Comparison of ENCODE assay signal across 14 cellular contexts in genomic region chr16:50821586-50821985, GRCh38.
DNase-seq lines count a peak whose midpoint lies in the region; ATAC-seq and TF ChIP-seq lines count a peak whose summit lies in the region.
"Had no signal": no experiment of that assay in that cellular context is flagged by ENCODE, and none has a peak within 500 bp of the region (broad histone marks: within the 10 kb centered on the region; RNA-seq: fewer than 3 reads in every experiment).

No MANE protein-coding gene starts in this region.

- 92% methylated on average over 6 of the region's 6 CpGs for WGBS in mammary epithelial cell (ENCODE audit: low coverage, missing lambda C conversion rate)

- H3K9me3 ChIP-seq in mammary epithelial cell (replicated peaks; ENCODE audit: insufficient read depth, low read length) (no peaks in the 10 kb centered on the region), MM.1S (replicated peaks; ENCODE audit: insufficient read depth, low read length) (no peaks in the 10 kb centered on the region)
- H3K9me3 ChIP-seq: prostate gland, SJSA1, testis had no signal

- H3K79me2 ChIP-seq in mammary epithelial cell (ENCODE audit: insufficient read depth, low read length), result no peaks in the 10 kb centered on the region
- no peaks in the 10 kb centered on the region for H3K79me2 ChIP-seq in MM.1S (ENCODE audit: low read length)

- in situ Hi-C loops in mammary epithelial cell (cut with MboI; ENCODE audit: low sequenced_read_pairs in 2 of 2), result no loop called here

- H3K4me3 Mint-ChIP-seq in naive thymus-derived CD8-positive, alpha-beta T cell, result no peak overlapping the region

- no peaks in the 10 kb centered on the region for H3K36me3 Mint-ChIP-seq in naive thymus-derived CD8-positive, alpha-beta T cell

- TF ChIP-seq CTCF in mammary epithelial cell (conservative IDR thresholded peaks at IDR 0.05 in 1 of 2, IDR thresholded peaks at IDR 0.05 in 1 of 2; ENCODE audit: extremely low read depth in 1 of 2, insufficient read depth in 1 of 2, low read depth in 1 of 2, low read length in 2 of 2) (peak; percentile 14 to 28), retinal pigment epithelial cell (conservative IDR thresholded peaks at IDR 0.05; ENCODE audit: low read depth, low read length) (peak; percentile 26), MM.1S (IDR thresholded peaks at IDR 0.05; ENCODE audit: low read length) (no peak)

- H2AFZ ChIP-seq in mammary epithelial cell (ENCODE audit: low read depth, low read length) (no peak overlapping the region), MM.1S (ENCODE audit: low read length) (no peak overlapping the region)

- H3F3A ChIP-seq in MM.1S (ENCODE audit: insufficient read depth, low read length), result no peaks in the 10 kb centered on the region

- DNase-seq in NCI-H2196 (lab: John Stamatoyannopoulos, UW; ENCODE audit: unreplicated experiment) (peak; percentile 5), NCI-H2196 treated with DMSO at 0.1 percent for 48 hours (lab: John Stamatoyannopoulos, UW; ENCODE audit: unreplicated experiment) (no peak), LHCN-M2 (ENCODE audit: low read depth) (peak; percentile 17), mammary epithelial cell (no peak), retinal pigment epithelial cell (ENCODE audit: low read depth) (no peak), MM.1S (no peak), NCI-H526 treated with DMSO at 0.1 percent for 48 hours (lab: John Stamatoyannopoulos, UW) (no peak)
- DNase-seq in naive thymus-derived CD8-positive, alpha-beta T cell, result no peak
- DNase-seq: DMS79; effector memory CD4-positive, alpha-beta T cell; NCI-H526; testis had no signal

- POLR2A ChIA-PET in naive thymus-derived CD8-positive, alpha-beta T cell (lab: Charles Lee), result no interaction called here

- CTCF ChIA-PET in mammary epithelial cell (lab: Charles Lee; ENCODE audit: low non-redundant PET), result no interaction called here

- H3K4me1 ChIP-seq in mammary epithelial cell (ENCODE audit: insufficient read depth, low read length), result no peaks in the 10 kb centered on the region
- no peaks in the 10 kb centered on the region for H3K4me1 ChIP-seq in MM.1S (ENCODE audit: low read length)
- H3K4me1 ChIP-seq: prostate gland, SJSA1, testis had no signal

- H3K4me3 ChIP-seq in mammary epithelial cell (replicated peaks in 1 of 3; ENCODE audit: insufficient read depth in 1 of 3, low read depth in 2 of 3, low read length in 3 of 3) (no peak overlapping the region), retinal pigment epithelial cell (ENCODE audit: low read length) (no peak overlapping the region), MM.1S (ENCODE audit: low read length) (no peak overlapping the region)
- H3K4me3 ChIP-seq: prostate gland, SJSA1, testis had no signal

- H3K27ac Mint-ChIP-seq in naive thymus-derived CD8-positive, alpha-beta T cell, result no peak overlapping the region

- no peak overlapping the region for H3K9ac ChIP-seq in mammary epithelial cell (ENCODE audit: insufficient read depth, low read length)
- H3K9ac ChIP-seq in MM.1S (ENCODE audit: low read length), result no peak overlapping the region

- H4K20me1 ChIP-seq in mammary epithelial cell (ENCODE audit: insufficient read depth, low read length) (no peaks in the 10 kb centered on the region), MM.1S (ENCODE audit: insufficient read depth, low read length) (no peaks in the 10 kb centered on the region)

- H3K9me3 Mint-ChIP-seq in naive thymus-derived CD8-positive, alpha-beta T cell, result peaks cover 0 to 4% (median 0%) of the 10 kb centered on the region in 9 donors

- H3K27me3 ChIP-seq in mammary epithelial cell (ENCODE audit: insufficient read depth, low read length) (no peaks in the 10 kb centered on the region), MM.1S (replicated peaks; ENCODE audit: insufficient read depth, low read length) (no peaks in the 10 kb centered on the region)
- H3K27me3 ChIP-seq: testis had no signal

- ATAC-seq in naive thymus-derived CD8-positive, alpha-beta T cell, result no peak

- H3K4me2 ChIP-seq in mammary epithelial cell (ENCODE audit: insufficient read depth, low read depth, low read length) (no peak overlapping the region), MM.1S (ENCODE audit: low read depth, low read length) (no peak overlapping the region)

- intact Hi-C loops in mammary epithelial cell (cut with micrococcal nuclease), result no loop called here

- dilution Hi-C loops in mammary epithelial cell (cut with HindIII; ENCODE audit: low sequenced_read_pairs), result no loop called here

- H3K9me2 ChIP-seq in MM.1S (replicated peaks; ENCODE audit: insufficient read depth, low read length), result no peaks in the 10 kb centered on the region

- peaks cover 7 to 15% (median 11%) of the 10 kb centered on the region in 5 donors for H3K27me3 Mint-ChIP-seq in naive thymus-derived CD8-positive, alpha-beta T cell

- H3K36me3 ChIP-seq in mammary epithelial cell (ENCODE audit: insufficient read depth, low read length) (no peaks in the 10 kb centered on the region), MM.1S (replicated peaks; ENCODE audit: insufficient read depth, low read length) (no peaks in the 10 kb centered on the region)
- H3K36me3 ChIP-seq: prostate gland, SJSA1 had no signal

- no TSS peak for BruUV-seq in mammary epithelial cell (replicated peaks; lab: Mats Ljungman, UMichigan)

- H3K4me1 Mint-ChIP-seq in naive thymus-derived CD8-positive, alpha-beta T cell, result no peaks in the 10 kb centered on the region

- H3K27ac ChIP-seq in mammary epithelial cell (ENCODE audit: insufficient read depth, low read depth, low read length), result no peak overlapping the region
- no peak overlapping the region for H3K27ac ChIP-seq in MM.1S (ENCODE audit: low read length)
- H3K27ac ChIP-seq: prostate gland, SJSA1, testis had no signal

Comparison
In these comparisons a context has a peak if more than half of its experiments do, and no peak if none do; other contexts are left out.
1. DNase-seq: peak in NCI-H2196 (single experiment) and LHCN-M2 (single experiment); none in NCI-H2196 treated with DMSO at 0.1 percent for 48 hours (single experiment), mammary epithelial cell (single experiment), retinal pigment epithelial cell (single experiment), naive thymus-derived CD8-positive, alpha-beta T cell (0 of 10), MM.1S (single experiment) and NCI-H526 treated with DMSO at 0.1 percent for 48 hours (single experiment).